ENCODE assay signal across 22 cellular contexts in the genomic region with DNA sequence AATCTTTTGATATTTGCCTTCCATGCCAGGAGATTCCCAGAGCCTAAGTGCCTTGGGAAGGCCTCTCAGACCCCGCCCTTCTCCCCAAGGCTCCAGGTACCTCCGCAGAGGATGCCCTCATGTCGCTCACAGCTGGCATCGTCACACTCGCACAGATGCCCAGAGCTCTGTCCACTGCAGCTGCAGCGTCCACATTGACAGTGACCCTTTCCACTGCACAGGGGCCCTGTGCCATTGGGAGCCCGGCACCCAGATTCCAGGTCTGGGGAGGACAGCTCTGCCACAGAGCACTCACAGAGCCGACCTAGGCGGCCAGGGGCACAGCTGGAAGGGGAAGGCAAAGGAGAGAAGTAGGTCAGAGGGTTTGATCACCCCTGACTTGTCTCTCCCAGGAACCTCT. TPM values are rescaled to one million over a fixed set of nuclear protein-coding genes. Genes with fewer than 3 reads are reported as not detected.
DNase-seq lines count a peak whose midpoint lies in the region; ATAC-seq and TF ChIP-seq lines count a peak whose summit lies in the region.
"Had no signal": no experiment of that assay in that cellular context is flagged by ENCODE, and none has a peak within 500 bp of the region (broad histone marks: within the 10 kb centered on the region; RNA-seq: fewer than 3 reads in every experiment).

No MANE protein-coding gene starts in this region.

- CTCF ChIA-PET in activated CD4-positive, alpha-beta T cell treated with anti-CD3 and anti-CD28 coated beads, Interleukin-2, amount 10 ng/mL, durations not matched to agents 7 days and 5 days (lab: Charles Lee) = interaction anchor here (9.7 kb wide), 1 partner anchor 20 kb away, joined by 71 read pairs; no protein-coding TSS in a partner anchor
- CTCF ChIA-PET in CD4-positive, alpha-beta T cell (lab: Charles Lee) = no interaction called here
- CTCF ChIA-PET in activated CD8-positive, alpha-beta T cell treated with anti-CD3 and anti-CD28 coated beads, Interleukin-2, amount 10 ng/mL, durations not matched to agents 7 days and 5 days (lab: Charles Lee) = interaction anchor here (0.6 to 2.1 kb wide), 3 partner anchors 11 to 128 kb away, joined by 3 to 7 read pairs (median 5); a partner anchor contains a TSS
- CTCF ChIA-PET in MCF 10A (lab: Yijun Ruan, JAX) = interaction anchor here (1.1 kb wide), 1 partner anchor 58 kb away, joined by 3 read pairs; a partner anchor contains a TSS

- no peak overlapping the region for H3K4me3 Mint-ChIP-seq in activated CD4-positive, alpha-beta T cell treated with anti-CD3 and anti-CD28 coated beads, Interleukin-2, amount 10 ng/mL, durations not matched to agents 7 days and 5 days
- peak overlapping the region; percentile 25 for H3K4me3 Mint-ChIP-seq in CD4-positive, alpha-beta T cell
- no peak overlapping the region for H3K4me3 Mint-ChIP-seq in activated CD8-positive, alpha-beta T cell treated with anti-CD3 and anti-CD28 coated beads, Interleukin-2, amount 10 ng/mL, durations not matched to agents 7 days and 5 days
- H3K4me3 Mint-ChIP-seq in natural killer cell (no peak overlapping the region), MCF 10A (ENCODE audit: unreplicated experiment) (no peak overlapping the region)

- no peak for ATAC-seq in CD4-positive, alpha-beta T cell (ENCODE audit: poor library complexity)
- ATAC-seq in activated CD8-positive, alpha-beta T cell treated with anti-CD3 and anti-CD28 coated beads, Interleukin-2, amount 10 ng/mL, durations not matched to agents 7 days and 5 days = no peak
- ATAC-seq in natural killer cell (no peak), GM18520 (IDR thresholded peaks at IDR 0.05; ENCODE audit: unreplicated experiment) (no peak)
- ATAC-seq: A549, body of pancreas, heart left ventricle had no signal

- no peak overlapping the region for H3K4me3 ChIP-seq in adrenal gland
- H3K4me3 ChIP-seq: A549, body of pancreas, heart left ventricle, lung, smooth muscle cell had no signal

- H3K36me3 Mint-ChIP-seq in activated CD4-positive, alpha-beta T cell treated with anti-CD3 and anti-CD28 coated beads, Interleukin-2, amount 10 ng/mL, durations not matched to agents 7 days and 5 days (ENCODE audit: low read depth) = peaks cover 79% of the 10 kb centered on the region
- peaks cover 95% of the 10 kb centered on the region for H3K36me3 Mint-ChIP-seq in CD4-positive, alpha-beta T cell (ENCODE audit: low read depth)
- peaks cover 89% of the 10 kb centered on the region for H3K36me3 Mint-ChIP-seq in activated CD8-positive, alpha-beta T cell treated with anti-CD3 and anti-CD28 coated beads, Interleukin-2, amount 10 ng/mL, durations not matched to agents 7 days and 5 days (ENCODE audit: low read depth)
- H3K36me3 Mint-ChIP-seq in natural killer cell = no peaks in the 10 kb centered on the region
- H3K36me3 Mint-ChIP-seq in MCF 10A (ENCODE audit: insufficient read depth, unreplicated experiment) = peaks cover 28% of the 10 kb centered on the region

- no peaks in the 10 kb centered on the region for H3K27me3 ChIP-seq in CD4-positive, alpha-beta T cell (ENCODE audit: control insufficient read depth, insufficient read depth, low read length)
- H3K27me3 ChIP-seq in adrenal gland = no peaks in the 10 kb centered on the region
- H3K27me3 ChIP-seq: body of pancreas, heart left ventricle had no signal

- H3K27ac ChIP-seq in CD4-positive, alpha-beta T cell (ENCODE audit: low read depth, low read length) = no peak overlapping the region
- no peak overlapping the region for H3K27ac ChIP-seq in adrenal gland
- H3K27ac ChIP-seq: A549, body of pancreas, epithelial cell of prostate, heart left ventricle, VCaP had no signal

- H3K9me3 Mint-ChIP-seq in activated CD4-positive, alpha-beta T cell treated with anti-CD3 and anti-CD28 coated beads, Interleukin-2, amount 10 ng/mL, durations not matched to agents 7 days and 5 days = no peaks in the 10 kb centered on the region
- H3K9me3 Mint-ChIP-seq in CD4-positive, alpha-beta T cell = no peaks in the 10 kb centered on the region
- no peaks in the 10 kb centered on the region for H3K9me3 Mint-ChIP-seq in activated CD8-positive, alpha-beta T cell treated with anti-CD3 and anti-CD28 coated beads, Interleukin-2, amount 10 ng/mL, durations not matched to agents 7 days and 5 days (ENCODE audit: insufficient read depth)
- H3K9me3 Mint-ChIP-seq in natural killer cell (no peaks in the 10 kb centered on the region), MCF 10A (ENCODE audit: unreplicated experiment) (no peaks in the 10 kb centered on the region)

- peaks cover 45% of the 10 kb centered on the region for H3K4me1 Mint-ChIP-seq in activated CD4-positive, alpha-beta T cell treated with anti-CD3 and anti-CD28 coated beads, Interleukin-2, amount 10 ng/mL, durations not matched to agents 7 days and 5 days
- H3K4me1 Mint-ChIP-seq in CD4-positive, alpha-beta T cell (ENCODE audit: low read depth) = peaks cover 43% of the 10 kb centered on the region
- H3K4me1 Mint-ChIP-seq in activated CD8-positive, alpha-beta T cell treated with anti-CD3 and anti-CD28 coated beads, Interleukin-2, amount 10 ng/mL, durations not matched to agents 7 days and 5 days (ENCODE audit: low read depth) = peaks cover 45% of the 10 kb centered on the region
- peaks cover 3 to 38% of the 10 kb centered on the region in 2 donors for H3K4me1 Mint-ChIP-seq in natural killer cell
- peaks cover 21% of the 10 kb centered on the region for H3K4me1 Mint-ChIP-seq in MCF 10A (ENCODE audit: insufficient read depth, unreplicated experiment)

- intact Hi-C loops in CD4-positive, alpha-beta T cell (cut with DNase I, micrococcal nuclease) = loop anchor here in 1 of 2 experiments (10.0 kb wide), 1 partner anchor 128 kb away; no protein-coding TSS in a partner anchor
- intact Hi-C loops in natural killer cell (cut with micrococcal nuclease) (no loop called here), MCF 10A (cut with micrococcal nuclease) (no loop called here), adrenal gland (cut with DNase I) (loop anchor here in 1 of 2 donors (10.0 kb wide), 1 partner anchor 128 kb away; no protein-coding TSS in a partner anchor)

- no TSS peak for BruUV-seq in MCF 10A (replicated peaks; lab: Mats Ljungman, UMichigan)

- no peaks in the 10 kb centered on the region for H3K27me3 Mint-ChIP-seq in activated CD4-positive, alpha-beta T cell treated with anti-CD3 and anti-CD28 coated beads, Interleukin-2, amount 10 ng/mL, durations not matched to agents 7 days and 5 days
- no peaks in the 10 kb centered on the region for H3K27me3 Mint-ChIP-seq in CD4-positive, alpha-beta T cell
- no peaks in the 10 kb centered on the region for H3K27me3 Mint-ChIP-seq in activated CD8-positive, alpha-beta T cell treated with anti-CD3 and anti-CD28 coated beads, Interleukin-2, amount 10 ng/mL, durations not matched to agents 7 days and 5 days (ENCODE audit: low read depth)
- H3K27me3 Mint-ChIP-seq in natural killer cell (ENCODE audit: low read depth in 2 of 2) (no peaks in the 10 kb centered on the region), MCF 10A (ENCODE audit: insufficient read depth, unreplicated experiment) (no peaks in the 10 kb centered on the region)

- no peaks in the 10 kb centered on the region for H3K9me3 ChIP-seq in CD4-positive, alpha-beta T cell (ENCODE audit: control insufficient read depth, low read length)
- H3K9me3 ChIP-seq in adrenal gland (replicated peaks in 1 of 3) = no peaks in the 10 kb centered on the region
- H3K9me3 ChIP-seq: A549, body of pancreas, heart left ventricle had no signal

- WGBS in adrenal gland, 4 donors = 72 to 88% (median 84%) methylated on average over 3 to 9 of the region's 9 CpGs

- peaks cover 3 to 14% of the 10 kb centered on the region in 2 donors for H3K4me1 ChIP-seq in adrenal gland (replicated peaks in 1 of 2)

- H3K27ac Mint-ChIP-seq in activated CD4-positive, alpha-beta T cell treated with anti-CD3 and anti-CD28 coated beads, Interleukin-2, amount 10 ng/mL, durations not matched to agents 7 days and 5 days = peak overlapping the region; percentile 50
- H3K27ac Mint-ChIP-seq in CD4-positive, alpha-beta T cell = peak overlapping the region; percentile 80
- H3K27ac Mint-ChIP-seq in activated CD8-positive, alpha-beta T cell treated with anti-CD3 and anti-CD28 coated beads, Interleukin-2, amount 10 ng/mL, durations not matched to agents 7 days and 5 days = peak overlapping the region; percentile 3
- H3K27ac Mint-ChIP-seq in natural killer cell (peak overlapping the region; percentile 18 to 24), MCF 10A (ENCODE audit: low read depth, unreplicated experiment) (no peak overlapping the region)

- peaks cover 0 to 6% of the 10 kb centered on the region in 2 donors for H3K36me3 ChIP-seq in adrenal gland (replicated peaks in 1 of 2)

- TF ChIP-seq POLR2A in adrenal gland (IDR thresholded peaks at IDR 0.05) = no peak

- no peak for TF ChIP-seq CTCF in CD4-positive, alpha-beta T cell (IDR thresholded peaks at IDR 0.05)
- no peak for TF ChIP-seq CTCF in natural killer cell (IDR thresholded peaks at IDR 0.05)
- no peak for TF ChIP-seq CTCF in MCF 10A (IDR thresholded peaks at IDR 0.05; ENCODE audit: unreplicated experiment)
- no peak for TF ChIP-seq CTCF in adrenal gland (IDR thresholded peaks at IDR 0.05)

- POLR2A ChIA-PET in activated CD4-positive, alpha-beta T cell treated with anti-CD3 and anti-CD28 coated beads, Interleukin-2, amount 10 ng/mL, durations not matched to agents 7 days and 5 days (lab: Charles Lee) = no interaction called here
- POLR2A ChIA-PET in CD4-positive, alpha-beta T cell (lab: Charles Lee) = interaction anchor here (0.7 to 1.1 kb wide), 3 partner anchors 11 to 27 kb away, joined by 3 read pairs; a partner anchor contains a TSS
- POLR2A ChIA-PET in activated CD8-positive, alpha-beta T cell treated with anti-CD3 and anti-CD28 coated beads, Interleukin-2, amount 10 ng/mL, durations not matched to agents 7 days and 5 days (lab: Charles Lee) = interaction anchor here (0.5 to 6.5 kb wide), 3 partner anchors 9 to 17 kb away, joined by 3 to 33 read pairs (median 3); a partner anchor contains a TSS
- POLR2A ChIA-PET in MCF 10A (lab: Yijun Ruan, JAX) = interaction anchor here (0.7 to 0.9 kb wide), 2 partner anchors 8 to 97 kb away, joined by 4 read pairs; no protein-coding TSS in a partner anchor

- DNase-seq in activated CD4-positive, alpha-beta T cell treated with anti-CD3 and anti-CD28 coated beads, Interleukin-2, amount 10 ng/mL, durations not matched to agents 7 days and 5 days = no peak
- no peak for DNase-seq in activated CD4-positive, alpha-beta T cell treated with anti-CD3 and anti-CD28 coated beads for 4 hours
- DNase-seq in CD4-positive, alpha-beta T cell = no peak
- no peak for DNase-seq in activated CD8-positive, alpha-beta T cell treated with anti-CD3 and anti-CD28 coated beads, Interleukin-2, amount 10 ng/mL, durations not matched to agents 7 days and 5 days
- no peak for DNase-seq in natural killer cell
- no peak for DNase-seq in MCF 10A (ENCODE audit: unreplicated experiment)
- DNase-seq in adrenal gland = no peak
- DNase-seq: activated CD4-positive, alpha-beta T cell treated with anti-CD3 and anti-CD28 coated beads, Interleukin-2, amount 50 U/mL, for 48 hours; body of pancreas; foreskin fibroblast; heart left ventricle; kidney glomerular epithelial cell; NCI-H1105; NCI-H1930; nucleus accumbens had no signal

RNA-seq across cellular contexts. Expression of a gene that starts 12.3 kb away (rescaled TPM):
- 10 to 100 TPM; 33.3 to 34.7 TPM for total RNA-seq in activated CD4-positive, alpha-beta T cell treated with anti-CD3 and anti-CD28 coated beads, Interleukin-2, amount 10 ng/mL, durations not matched to agents 7 days and 5 days
- 10 to 100 TPM; 56.7 to 57.3 TPM for total RNA-seq in CD4-positive, alpha-beta T cell
- total RNA-seq in activated CD8-positive, alpha-beta T cell treated with anti-CD3 and anti-CD28 coated beads, Interleukin-2, amount 10 ng/mL, durations not matched to agents 7 days and 5 days = 10 to 100 TPM; 15.7 to 17.0 TPM
- total RNA-seq in natural killer cell (10 to 100 TPM; 50.8 to 54.4 (median 53.0) TPM), MCF 10A (2022) (22.7 and 30.8 TPM in 2 replicates), adrenal gland (10 to 100 TPM in 6 of 8 donors, 1 to 10 TPM in 2; 2.3 to 43.4 (median 19.8) TPM)
- 100 to 1,000 TPM in 2 of 3 donors, 10 to 100 TPM in 1; 10.9 to 140 (median 100) TPM for polyA plus RNA-seq in adrenal gland

RNA-seq across cellular contexts. Expression of a gene that starts 12.5 kb away (rescaled TPM):
- 10 to 100 TPM; 38.9 to 44.1 TPM for total RNA-seq in activated CD4-positive, alpha-beta T cell treated with anti-CD3 and anti-CD28 coated beads, Interleukin-2, amount 10 ng/mL, durations not matched to agents 7 days and 5 days
- total RNA-seq in CD4-positive, alpha-beta T cell = 10 to 100 TPM; 24.4 to 24.7 TPM
- total RNA-seq in activated CD8-positive, alpha-beta T cell treated with anti-CD3 and anti-CD28 coated beads, Interleukin-2, amount 10 ng/mL, durations not matched to agents 7 days and 5 days = 10 to 100 TPM; 28.2 to 31.4 TPM
- total RNA-seq in natural killer cell (10 to 100 TPM; 37.1 to 65.9 (median 45.3) TPM), MCF 10A (2022) (34.9 and 36.2 TPM in 2 replicates), adrenal gland (10 to 100 TPM in 7 of 8 donors, 1 to 10 TPM in 1; 8.8 to 61.0 (median 18.6) TPM)
- polyA plus RNA-seq in adrenal gland = 10 to 100 TPM in 2 of 3 donors, 1 to 10 TPM in 1; 6.6 to 11.3 (median 11.3) TPM

RNA-seq across cellular contexts. Expression of a gene that starts 14.0 kb away (rescaled TPM):
- total RNA-seq in activated CD4-positive, alpha-beta T cell treated with anti-CD3 and anti-CD28 coated beads, Interleukin-2, amount 10 ng/mL, durations not matched to agents 7 days and 5 days = 100 to 1,000 TPM; 621 to 702 TPM
- 100 to 1,000 TPM; 166 to 180 TPM for total RNA-seq in CD4-positive, alpha-beta T cell
- total RNA-seq in activated CD8-positive, alpha-beta T cell treated with anti-CD3 and anti-CD28 coated beads, Interleukin-2, amount 10 ng/mL, durations not matched to agents 7 days and 5 days = 100 to 1,000 TPM; 500 to 503 TPM
- 100 to 1,000 TPM; 329 to 441 (median 439) TPM for total RNA-seq in natural killer cell
- total RNA-seq in MCF 10A (2022) = 1.0 and 1.1 TPM in 2 replicates
- total RNA-seq in adrenal gland = 1 to 10 TPM; 1.2 to 7.4 (median 4.0) TPM
- 1 to 10 TPM in 2 of 3 donors, under 1 TPM in 1; 0.95 to 4.0 (median 3.5) TPM for polyA plus RNA-seq in adrenal gland
- total RNA-seq: cerebellum had no signal
- polyA plus RNA-seq: smooth muscle cell had no signal

RNA-seq across cellular contexts. Expression of a gene that starts 39.0 kb away (rescaled TPM):
- total RNA-seq in activated CD4-positive, alpha-beta T cell treated with anti-CD3 and anti-CD28 coated beads, Interleukin-2, amount 10 ng/mL, durations not matched to agents 7 days and 5 days = 10 to 100 TPM; 58.3 to 59.7 TPM
- total RNA-seq in CD4-positive, alpha-beta T cell = 10 to 100 TPM; 14.0 to 15.8 TPM
- total RNA-seq in activated CD8-positive, alpha-beta T cell treated with anti-CD3 and anti-CD28 coated beads, Interleukin-2, amount 10 ng/mL, durations not matched to agents 7 days and 5 days = 10 to 100 TPM; 44.1 to 45.9 TPM
- total RNA-seq in natural killer cell = 10 to 100 TPM; 24.0 to 30.6 (median 27.5) TPM
- total RNA-seq in MCF 10A (2022) = 30.9 and 43.7 TPM in 2 replicates
- total RNA-seq in adrenal gland = 10 to 100 TPM; 15.8 to 36.4 (median 24.8) TPM
- polyA plus RNA-seq in adrenal gland = 10 to 100 TPM in 2 of 3 donors, 1 to 10 TPM in 1; 9.2 to 36.2 (median 25.8) TPM

Comparison
In these comparisons a context has a peak if more than half of its experiments do, and no peak if none do; other contexts are left out.
1. RNA of a gene that starts 14.0 kb away (total RNA-seq): 621 to 702 TPM in activated CD4-positive, alpha-beta T cell treated with anti-CD3 and anti-CD28 coated beads, Interleukin-2, amount 10 ng/mL, durations not matched to agents 7 days and 5 days, 500 to 503 TPM in activated CD8-positive, alpha-beta T cell treated with anti-CD3 and anti-CD28 coated beads, Interleukin-2, amount 10 ng/mL, durations not matched to agents 7 days and 5 days, 329 to 441 TPM in natural killer cell and 166 to 180 TPM in CD4-positive, alpha-beta T cell; 1.2 to 7.4 TPM in adrenal gland and 1.0 to 1.1 TPM in MCF 10A; every median in the first group is over 10 times any median in the second.